2 cellular contexts compared by ENCODE assay signal in genomic region chr3:173275740-173276139, GRCh38.
TF ChIP-seq lines count a peak whose summit lies in the region.

No MANE protein-coding gene starts in this region.

TF ChIP-seq in SK-N-SH, 30 proteins besides CTCF, POLR2A, EP300 and RAD21 (continued from another document):
- TF ChIP-seq REST (IDR thresholded peaks at IDR 0.05; ENCODE audit: low read depth, low read length), result no peak
- TF ChIP-seq MEF2A (IDR thresholded peaks at IDR 0.05; ENCODE audit: borderline replicate concordance, low read depth), result no peak
- no peak for TF ChIP-seq TAF1 (IDR thresholded peaks at IDR 0.05; ENCODE audit: borderline replicate concordance, low read depth, low read length)
- no peak for TF ChIP-seq RCOR1 (IDR thresholded peaks at IDR 0.05; ENCODE audit: low read length)
- no peak for TF ChIP-seq MXI1 (IDR thresholded peaks at IDR 0.05; ENCODE audit: low read depth, low read length)
- TF ChIP-seq, protein P1, sequence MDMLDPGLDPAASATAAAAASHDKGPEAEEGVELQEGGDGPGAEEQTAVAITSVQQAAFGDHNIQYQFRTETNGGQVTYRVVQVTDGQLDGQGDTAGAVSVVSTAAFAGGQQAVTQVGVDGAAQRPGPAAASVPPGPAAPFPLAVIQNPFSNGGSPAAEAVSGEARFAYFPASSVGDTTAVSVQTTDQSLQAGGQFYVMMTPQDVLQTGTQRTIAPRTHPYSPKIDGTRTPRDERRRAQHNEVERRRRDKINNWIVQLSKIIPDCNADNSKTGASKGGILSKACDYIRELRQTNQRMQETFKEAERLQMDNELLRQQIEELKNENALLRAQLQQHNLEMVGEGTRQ (IDR thresholded peaks at IDR 0.05; ENCODE audit: borderline replicate concordance, low read depth, low read length), result no peak

TF ChIP-seq in SK-N-SH treated with all-trans-retinoic acid at 6 μM for 48 hours, 23 proteins besides CTCF, POLR2A, EP300 and RAD21 (continued from another document):
- TF ChIP-seq CSRNP3 (CRISPR knock-in tag; IDR thresholded peaks at IDR 0.05) (no peak), GLIS3 (CRISPR knock-in tag; IDR thresholded peaks at IDR 0.05) (no peak), ZFP3 (CRISPR knock-in tag; IDR thresholded peaks at IDR 0.05) (no peak), ISL1 (CRISPR knock-in tag; IDR thresholded peaks at IDR 0.05) (no peak), ESRRG (CRISPR knock-in tag; IDR thresholded peaks at IDR 0.05) (no peak)
- TF ChIP-seq, protein P2, sequence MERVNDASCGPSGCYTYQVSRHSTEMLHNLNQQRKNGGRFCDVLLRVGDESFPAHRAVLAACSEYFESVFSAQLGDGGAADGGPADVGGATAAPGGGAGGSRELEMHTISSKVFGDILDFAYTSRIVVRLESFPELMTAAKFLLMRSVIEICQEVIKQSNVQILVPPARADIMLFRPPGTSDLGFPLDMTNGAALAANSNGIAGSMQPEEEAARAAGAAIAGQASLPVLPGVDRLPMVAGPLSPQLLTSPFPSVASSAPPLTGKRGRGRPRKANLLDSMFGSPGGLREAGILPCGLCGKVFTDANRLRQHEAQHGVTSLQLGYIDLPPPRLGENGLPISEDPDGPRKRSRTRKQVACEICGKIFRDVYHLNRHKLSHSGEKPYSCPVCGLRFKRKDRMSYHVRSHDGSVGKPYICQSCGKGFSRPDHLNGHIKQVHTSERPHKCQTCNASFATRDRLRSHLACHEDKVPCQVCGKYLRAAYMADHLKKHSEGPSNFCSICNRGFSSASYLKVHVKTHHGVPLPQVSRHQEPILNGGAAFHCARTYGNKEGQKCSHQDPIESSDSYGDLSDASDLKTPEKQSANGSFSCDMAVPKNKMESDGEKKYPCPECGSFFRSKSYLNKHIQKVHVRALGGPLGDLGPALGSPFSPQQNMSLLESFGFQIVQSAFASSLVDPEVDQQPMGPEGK (CRISPR knock-in tag; IDR thresholded peaks at IDR 0.05; ENCODE audit: borderline replicate concordance), result no peak
TF ChIP-seq in SK-N-SH treated with all-trans-retinoic acid at 6 μM for 48 hours: peak in this region for 0.
